In the genomic region with DNA sequence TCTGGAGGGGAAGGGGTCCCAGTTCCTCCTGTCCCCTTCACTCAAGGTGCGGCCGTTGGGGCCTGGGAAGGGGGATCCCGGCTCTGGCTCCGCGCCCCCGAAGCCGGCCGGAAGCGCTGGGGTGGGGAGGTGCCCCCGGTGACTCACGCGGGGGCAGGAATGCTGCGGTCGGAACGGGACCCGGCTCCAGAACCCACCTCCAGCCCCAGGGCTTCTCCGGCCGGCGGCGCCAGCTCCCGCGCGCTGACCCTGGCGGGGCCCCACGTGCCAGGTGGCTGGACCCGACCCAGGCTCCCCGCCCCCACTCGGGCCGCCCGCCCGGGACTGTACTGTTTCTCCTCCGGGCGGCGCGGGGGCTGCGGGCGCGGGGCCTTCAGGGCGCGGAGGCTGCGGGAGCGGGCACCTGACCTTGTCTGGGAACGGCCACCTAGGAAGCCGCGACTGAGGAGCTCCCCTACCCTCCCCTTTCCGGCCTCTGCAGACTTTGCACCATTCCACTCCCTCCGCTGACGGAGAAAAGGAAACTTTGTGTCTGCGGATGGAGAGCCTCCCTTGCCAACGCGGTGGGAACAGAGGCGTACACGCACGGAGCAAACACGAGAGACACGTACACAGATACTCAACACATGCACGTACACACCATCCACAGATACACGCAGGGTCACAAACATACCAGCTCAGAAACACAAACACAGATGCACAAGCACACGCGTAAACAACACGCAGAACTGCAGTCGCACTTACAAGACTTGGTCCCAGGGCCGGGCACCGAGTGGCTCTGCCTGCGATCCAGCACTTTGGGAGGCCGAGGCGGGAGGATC, we compare ENCODE assay signal across 1 cellular context.
TF ChIP-seq lines count a peak whose summit lies in the region.

No MANE protein-coding gene starts in this region.

TF ChIP-seq in K562, 482 proteins besides CTCF, POLR2A, EP300 and RAD21 (continued from another document and continues in another):
- TF ChIP-seq, protein P1, sequence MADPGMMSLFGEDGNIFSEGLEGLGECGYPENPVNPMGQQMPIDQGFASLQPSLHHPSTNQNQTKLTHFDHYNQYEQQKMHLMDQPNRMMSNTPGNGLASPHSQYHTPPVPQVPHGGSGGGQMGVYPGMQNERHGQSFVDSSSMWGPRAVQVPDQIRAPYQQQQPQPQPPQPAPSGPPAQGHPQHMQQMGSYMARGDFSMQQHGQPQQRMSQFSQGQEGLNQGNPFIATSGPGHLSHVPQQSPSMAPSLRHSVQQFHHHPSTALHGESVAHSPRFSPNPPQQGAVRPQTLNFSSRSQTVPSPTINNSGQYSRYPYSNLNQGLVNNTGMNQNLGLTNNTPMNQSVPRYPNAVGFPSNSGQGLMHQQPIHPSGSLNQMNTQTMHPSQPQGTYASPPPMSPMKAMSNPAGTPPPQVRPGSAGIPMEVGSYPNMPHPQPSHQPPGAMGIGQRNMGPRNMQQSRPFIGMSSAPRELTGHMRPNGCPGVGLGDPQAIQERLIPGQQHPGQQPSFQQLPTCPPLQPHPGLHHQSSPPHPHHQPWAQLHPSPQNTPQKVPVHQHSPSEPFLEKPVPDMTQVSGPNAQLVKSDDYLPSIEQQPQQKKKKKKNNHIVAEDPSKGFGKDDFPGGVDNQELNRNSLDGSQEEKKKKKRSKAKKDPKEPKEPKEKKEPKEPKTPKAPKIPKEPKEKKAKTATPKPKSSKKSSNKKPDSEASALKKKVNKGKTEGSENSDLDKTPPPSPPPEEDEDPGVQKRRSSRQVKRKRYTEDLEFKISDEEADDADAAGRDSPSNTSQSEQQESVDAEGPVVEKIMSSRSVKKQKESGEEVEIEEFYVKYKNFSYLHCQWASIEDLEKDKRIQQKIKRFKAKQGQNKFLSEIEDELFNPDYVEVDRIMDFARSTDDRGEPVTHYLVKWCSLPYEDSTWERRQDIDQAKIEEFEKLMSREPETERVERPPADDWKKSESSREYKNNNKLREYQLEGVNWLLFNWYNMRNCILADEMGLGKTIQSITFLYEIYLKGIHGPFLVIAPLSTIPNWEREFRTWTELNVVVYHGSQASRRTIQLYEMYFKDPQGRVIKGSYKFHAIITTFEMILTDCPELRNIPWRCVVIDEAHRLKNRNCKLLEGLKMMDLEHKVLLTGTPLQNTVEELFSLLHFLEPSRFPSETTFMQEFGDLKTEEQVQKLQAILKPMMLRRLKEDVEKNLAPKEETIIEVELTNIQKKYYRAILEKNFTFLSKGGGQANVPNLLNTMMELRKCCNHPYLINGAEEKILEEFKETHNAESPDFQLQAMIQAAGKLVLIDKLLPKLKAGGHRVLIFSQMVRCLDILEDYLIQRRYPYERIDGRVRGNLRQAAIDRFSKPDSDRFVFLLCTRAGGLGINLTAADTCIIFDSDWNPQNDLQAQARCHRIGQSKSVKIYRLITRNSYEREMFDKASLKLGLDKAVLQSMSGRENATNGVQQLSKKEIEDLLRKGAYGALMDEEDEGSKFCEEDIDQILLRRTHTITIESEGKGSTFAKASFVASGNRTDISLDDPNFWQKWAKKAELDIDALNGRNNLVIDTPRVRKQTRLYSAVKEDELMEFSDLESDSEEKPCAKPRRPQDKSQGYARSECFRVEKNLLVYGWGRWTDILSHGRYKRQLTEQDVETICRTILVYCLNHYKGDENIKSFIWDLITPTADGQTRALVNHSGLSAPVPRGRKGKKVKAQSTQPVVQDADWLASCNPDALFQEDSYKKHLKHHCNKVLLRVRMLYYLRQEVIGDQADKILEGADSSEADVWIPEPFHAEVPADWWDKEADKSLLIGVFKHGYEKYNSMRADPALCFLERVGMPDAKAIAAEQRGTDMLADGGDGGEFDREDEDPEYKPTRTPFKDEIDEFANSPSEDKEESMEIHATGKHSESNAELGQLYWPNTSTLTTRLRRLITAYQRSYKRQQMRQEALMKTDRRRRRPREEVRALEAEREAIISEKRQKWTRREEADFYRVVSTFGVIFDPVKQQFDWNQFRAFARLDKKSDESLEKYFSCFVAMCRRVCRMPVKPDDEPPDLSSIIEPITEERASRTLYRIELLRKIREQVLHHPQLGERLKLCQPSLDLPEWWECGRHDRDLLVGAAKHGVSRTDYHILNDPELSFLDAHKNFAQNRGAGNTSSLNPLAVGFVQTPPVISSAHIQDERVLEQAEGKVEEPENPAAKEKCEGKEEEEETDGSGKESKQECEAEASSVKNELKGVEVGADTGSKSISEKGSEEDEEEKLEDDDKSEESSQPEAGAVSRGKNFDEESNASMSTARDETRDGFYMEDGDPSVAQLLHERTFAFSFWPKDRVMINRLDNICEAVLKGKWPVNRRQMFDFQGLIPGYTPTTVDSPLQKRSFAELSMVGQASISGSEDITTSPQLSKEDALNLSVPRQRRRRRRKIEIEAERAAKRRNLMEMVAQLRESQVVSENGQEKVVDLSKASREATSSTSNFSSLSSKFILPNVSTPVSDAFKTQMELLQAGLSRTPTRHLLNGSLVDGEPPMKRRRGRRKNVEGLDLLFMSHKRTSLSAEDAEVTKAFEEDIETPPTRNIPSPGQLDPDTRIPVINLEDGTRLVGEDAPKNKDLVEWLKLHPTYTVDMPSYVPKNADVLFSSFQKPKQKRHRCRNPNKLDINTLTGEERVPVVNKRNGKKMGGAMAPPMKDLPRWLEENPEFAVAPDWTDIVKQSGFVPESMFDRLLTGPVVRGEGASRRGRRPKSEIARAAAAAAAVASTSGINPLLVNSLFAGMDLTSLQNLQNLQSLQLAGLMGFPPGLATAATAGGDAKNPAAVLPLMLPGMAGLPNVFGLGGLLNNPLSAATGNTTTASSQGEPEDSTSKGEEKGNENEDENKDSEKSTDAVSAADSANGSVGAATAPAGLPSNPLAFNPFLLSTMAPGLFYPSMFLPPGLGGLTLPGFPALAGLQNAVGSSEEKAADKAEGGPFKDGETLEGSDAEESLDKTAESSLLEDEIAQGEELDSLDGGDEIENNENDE (IDR thresholded peaks at IDR 0.05; ENCODE audit: low read depth, low read length): no peak
- TF ChIP-seq, protein P2, sequence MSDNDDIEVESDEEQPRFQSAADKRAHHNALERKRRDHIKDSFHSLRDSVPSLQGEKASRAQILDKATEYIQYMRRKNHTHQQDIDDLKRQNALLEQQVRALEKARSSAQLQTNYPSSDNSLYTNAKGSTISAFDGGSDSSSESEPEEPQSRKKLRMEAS (CRISPR knock-in tag; IDR thresholded peaks at IDR 0.05): peak; percentile 59
- TF ChIP-seq SREBF2 (CRISPR knock-in tag; IDR thresholded peaks at IDR 0.05): no peak
- TF ChIP-seq ZNF133 (CRISPR knock-in tag; IDR thresholded peaks at IDR 0.05): no peak
- TF ChIP-seq PPARD (CRISPR knock-in tag; IDR thresholded peaks at IDR 0.05): no peak
- TF ChIP-seq ZBED1 (IDR thresholded peaks at IDR 0.05): no peak; the same call in 1 of the 2 replicates
- TF ChIP-seq ZNF121 (CRISPR knock-in tag; conservative IDR thresholded peaks at IDR 0.05): no peak
- no peak for TF ChIP-seq NR2C1 (IDR thresholded peaks at IDR 0.05)
- TF ChIP-seq NR2C1 (tag; IDR thresholded peaks at IDR 0.05): no peak
- TF ChIP-seq, protein P3, sequence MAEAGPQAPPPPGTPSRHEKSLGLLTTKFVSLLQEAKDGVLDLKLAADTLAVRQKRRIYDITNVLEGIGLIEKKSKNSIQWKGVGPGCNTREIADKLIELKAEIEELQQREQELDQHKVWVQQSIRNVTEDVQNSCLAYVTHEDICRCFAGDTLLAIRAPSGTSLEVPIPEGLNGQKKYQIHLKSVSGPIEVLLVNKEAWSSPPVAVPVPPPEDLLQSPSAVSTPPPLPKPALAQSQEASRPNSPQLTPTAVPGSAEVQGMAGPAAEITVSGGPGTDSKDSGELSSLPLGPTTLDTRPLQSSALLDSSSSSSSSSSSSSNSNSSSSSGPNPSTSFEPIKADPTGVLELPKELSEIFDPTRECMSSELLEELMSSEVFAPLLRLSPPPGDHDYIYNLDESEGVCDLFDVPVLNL (CRISPR knock-in tag; IDR thresholded peaks at IDR 0.05; ENCODE audit: low read depth): no peak
- TF ChIP-seq NFRKB (IDR thresholded peaks at IDR 0.05; ENCODE audit: low read depth): 0 out of 2 replicates have a peak, but pooled peaks have one; percentile 15
- TF ChIP-seq, protein P4, sequence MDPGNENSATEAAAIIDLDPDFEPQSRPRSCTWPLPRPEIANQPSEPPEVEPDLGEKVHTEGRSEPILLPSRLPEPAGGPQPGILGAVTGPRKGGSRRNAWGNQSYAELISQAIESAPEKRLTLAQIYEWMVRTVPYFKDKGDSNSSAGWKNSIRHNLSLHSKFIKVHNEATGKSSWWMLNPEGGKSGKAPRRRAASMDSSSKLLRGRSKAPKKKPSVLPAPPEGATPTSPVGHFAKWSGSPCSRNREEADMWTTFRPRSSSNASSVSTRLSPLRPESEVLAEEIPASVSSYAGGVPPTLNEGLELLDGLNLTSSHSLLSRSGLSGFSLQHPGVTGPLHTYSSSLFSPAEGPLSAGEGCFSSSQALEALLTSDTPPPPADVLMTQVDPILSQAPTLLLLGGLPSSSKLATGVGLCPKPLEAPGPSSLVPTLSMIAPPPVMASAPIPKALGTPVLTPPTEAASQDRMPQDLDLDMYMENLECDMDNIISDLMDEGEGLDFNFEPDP (CRISPR knock-in tag; IDR thresholded peaks at IDR 0.05): no peak
- no peak for TF ChIP-seq ZNF668 (CRISPR knock-in tag; IDR thresholded peaks at IDR 0.05)
- TF ChIP-seq CXXC5 (CRISPR knock-in tag; IDR thresholded peaks at IDR 0.05): peak; percentile 61
- no peak for TF ChIP-seq NFATC3 (IDR thresholded peaks at IDR 0.05)
- no peak for TF ChIP-seq KLF1 (tag; IDR thresholded peaks at IDR 0.05)
- TF ChIP-seq ZSCAN32 (CRISPR knock-in tag; IDR thresholded peaks at IDR 0.05): no peak
- TF ChIP-seq ZNF3 (CRISPR knock-in tag; IDR thresholded peaks at IDR 0.05): no peak
- TF ChIP-seq HNRNPH1 (optimal IDR thresholded peaks at IDR 0.05; ENCODE audit: low read depth, low read length): no peak
- TF ChIP-seq, protein P5, sequence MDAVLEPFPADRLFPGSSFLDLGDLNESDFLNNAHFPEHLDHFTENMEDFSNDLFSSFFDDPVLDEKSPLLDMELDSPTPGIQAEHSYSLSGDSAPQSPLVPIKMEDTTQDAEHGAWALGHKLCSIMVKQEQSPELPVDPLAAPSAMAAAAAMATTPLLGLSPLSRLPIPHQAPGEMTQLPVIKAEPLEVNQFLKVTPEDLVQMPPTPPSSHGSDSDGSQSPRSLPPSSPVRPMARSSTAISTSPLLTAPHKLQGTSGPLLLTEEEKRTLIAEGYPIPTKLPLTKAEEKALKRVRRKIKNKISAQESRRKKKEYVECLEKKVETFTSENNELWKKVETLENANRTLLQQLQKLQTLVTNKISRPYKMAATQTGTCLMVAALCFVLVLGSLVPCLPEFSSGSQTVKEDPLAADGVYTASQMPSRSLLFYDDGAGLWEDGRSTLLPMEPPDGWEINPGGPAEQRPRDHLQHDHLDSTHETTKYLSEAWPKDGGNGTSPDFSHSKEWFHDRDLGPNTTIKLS (IDR thresholded peaks at IDR 0.05; ENCODE audit: borderline replicate concordance, low read depth): peak; percentile 74; the same call in 1 of the 2 replicates
- no peak for TF ChIP-seq CBX2 (IDR thresholded peaks at IDR 0.05; ENCODE audit: insufficient read depth, low read length, poor library complexity, severe bottlenecking)
- no peak for TF ChIP-seq ZNF347 (CRISPR knock-in tag; IDR thresholded peaks at IDR 0.05; ENCODE audit: low read depth)
- no peak for TF ChIP-seq RBM39 (optimal IDR thresholded peaks at IDR 0.05; ENCODE audit: low read depth, low read length)
- no peak for TF ChIP-seq ZNF253 (CRISPR knock-in tag; conservative IDR thresholded peaks at IDR 0.05)
- TF ChIP-seq SAFB2 (IDR thresholded peaks at IDR 0.05; ENCODE audit: borderline replicate concordance, low read depth, low read length, severe bottlenecking): no peak
- no peak for TF ChIP-seq NCOA4 (IDR thresholded peaks at IDR 0.05; ENCODE audit: partially characterized antibody)
- TF ChIP-seq LEF1 (IDR thresholded peaks at IDR 0.05): 0 out of 2 replicates have a peak, but pooled peaks have one; percentile 31
- TF ChIP-seq ZKSCAN8 (CRISPR knock-in tag; IDR thresholded peaks at IDR 0.05): no peak
- no peak for TF ChIP-seq SP1 (CRISPR knock-in tag; IDR thresholded peaks at IDR 0.05)
- no peak for TF ChIP-seq SPI1 (IDR thresholded peaks at IDR 0.05; ENCODE audit: borderline replicate concordance, low read depth, low read length)
- no peak for TF ChIP-seq SRSF7 (optimal IDR thresholded peaks at IDR 0.05; ENCODE audit: low read depth, low read length)
- TF ChIP-seq CHCHD3 (CRISPR knock-in tag; IDR thresholded peaks at IDR 0.05): no peak
- TF ChIP-seq, protein P6, sequence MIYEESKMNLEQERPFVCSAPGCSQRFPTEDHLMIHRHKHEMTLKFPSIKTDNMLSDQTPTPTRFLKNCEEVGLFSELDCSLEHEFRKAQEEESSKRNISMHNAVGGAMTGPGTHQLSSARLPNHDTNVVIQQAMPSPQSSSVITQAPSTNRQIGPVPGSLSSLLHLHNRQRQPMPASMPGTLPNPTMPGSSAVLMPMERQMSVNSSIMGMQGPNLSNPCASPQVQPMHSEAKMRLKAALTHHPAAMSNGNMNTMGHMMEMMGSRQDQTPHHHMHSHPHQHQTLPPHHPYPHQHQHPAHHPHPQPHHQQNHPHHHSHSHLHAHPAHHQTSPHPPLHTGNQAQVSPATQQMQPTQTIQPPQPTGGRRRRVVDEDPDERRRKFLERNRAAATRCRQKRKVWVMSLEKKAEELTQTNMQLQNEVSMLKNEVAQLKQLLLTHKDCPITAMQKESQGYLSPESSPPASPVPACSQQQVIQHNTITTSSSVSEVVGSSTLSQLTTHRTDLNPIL (CRISPR knock-in tag; IDR thresholded peaks at IDR 0.05): no peak
- TF ChIP-seq, protein P7, sequence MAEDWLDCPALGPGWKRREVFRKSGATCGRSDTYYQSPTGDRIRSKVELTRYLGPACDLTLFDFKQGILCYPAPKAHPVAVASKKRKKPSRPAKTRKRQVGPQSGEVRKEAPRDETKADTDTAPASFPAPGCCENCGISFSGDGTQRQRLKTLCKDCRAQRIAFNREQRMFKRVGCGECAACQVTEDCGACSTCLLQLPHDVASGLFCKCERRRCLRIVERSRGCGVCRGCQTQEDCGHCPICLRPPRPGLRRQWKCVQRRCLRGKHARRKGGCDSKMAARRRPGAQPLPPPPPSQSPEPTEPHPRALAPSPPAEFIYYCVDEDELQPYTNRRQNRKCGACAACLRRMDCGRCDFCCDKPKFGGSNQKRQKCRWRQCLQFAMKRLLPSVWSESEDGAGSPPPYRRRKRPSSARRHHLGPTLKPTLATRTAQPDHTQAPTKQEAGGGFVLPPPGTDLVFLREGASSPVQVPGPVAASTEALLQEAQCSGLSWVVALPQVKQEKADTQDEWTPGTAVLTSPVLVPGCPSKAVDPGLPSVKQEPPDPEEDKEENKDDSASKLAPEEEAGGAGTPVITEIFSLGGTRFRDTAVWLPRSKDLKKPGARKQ (CRISPR knock-in tag; IDR thresholded peaks at IDR 0.05): no peak
- no peak for TF ChIP-seq ZNF584 (CRISPR knock-in tag; IDR thresholded peaks at IDR 0.05; ENCODE audit: low read depth)
- no peak for TF ChIP-seq CEBPG (CRISPR knock-in tag; IDR thresholded peaks at IDR 0.05)
- TF ChIP-seq CEBPG (tag; conservative IDR thresholded peaks at IDR 0.05 in 1 of 2, IDR thresholded peaks at IDR 0.05 in 1 of 2): no peak
- no peak for TF ChIP-seq KLF16 (IDR thresholded peaks at IDR 0.05)
- TF ChIP-seq ZNF124 (CRISPR knock-in tag; IDR thresholded peaks at IDR 0.05): no peak
- no peak for TF ChIP-seq TEAD2 (tag; IDR thresholded peaks at IDR 0.05)
- no peak for TF ChIP-seq COPS2 (conservative IDR thresholded peaks at IDR 0.05)
- TF ChIP-seq GATAD2A (IDR thresholded peaks at IDR 0.05): no peak
- TF ChIP-seq NFIC (IDR thresholded peaks at IDR 0.05): 0 out of 2 replicates have a peak, but pooled peaks have one; percentile 39
- TF ChIP-seq, protein P8, sequence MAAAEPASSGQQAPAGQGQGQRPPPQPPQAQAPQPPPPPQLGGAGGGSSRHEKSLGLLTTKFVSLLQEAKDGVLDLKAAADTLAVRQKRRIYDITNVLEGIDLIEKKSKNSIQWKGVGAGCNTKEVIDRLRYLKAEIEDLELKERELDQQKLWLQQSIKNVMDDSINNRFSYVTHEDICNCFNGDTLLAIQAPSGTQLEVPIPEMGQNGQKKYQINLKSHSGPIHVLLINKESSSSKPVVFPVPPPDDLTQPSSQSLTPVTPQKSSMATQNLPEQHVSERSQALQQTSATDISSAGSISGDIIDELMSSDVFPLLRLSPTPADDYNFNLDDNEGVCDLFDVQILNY (CRISPR knock-in tag; IDR thresholded peaks at IDR 0.05): no peak
